ENCODE assay signal across 8 cellular contexts in the genomic region with DNA sequence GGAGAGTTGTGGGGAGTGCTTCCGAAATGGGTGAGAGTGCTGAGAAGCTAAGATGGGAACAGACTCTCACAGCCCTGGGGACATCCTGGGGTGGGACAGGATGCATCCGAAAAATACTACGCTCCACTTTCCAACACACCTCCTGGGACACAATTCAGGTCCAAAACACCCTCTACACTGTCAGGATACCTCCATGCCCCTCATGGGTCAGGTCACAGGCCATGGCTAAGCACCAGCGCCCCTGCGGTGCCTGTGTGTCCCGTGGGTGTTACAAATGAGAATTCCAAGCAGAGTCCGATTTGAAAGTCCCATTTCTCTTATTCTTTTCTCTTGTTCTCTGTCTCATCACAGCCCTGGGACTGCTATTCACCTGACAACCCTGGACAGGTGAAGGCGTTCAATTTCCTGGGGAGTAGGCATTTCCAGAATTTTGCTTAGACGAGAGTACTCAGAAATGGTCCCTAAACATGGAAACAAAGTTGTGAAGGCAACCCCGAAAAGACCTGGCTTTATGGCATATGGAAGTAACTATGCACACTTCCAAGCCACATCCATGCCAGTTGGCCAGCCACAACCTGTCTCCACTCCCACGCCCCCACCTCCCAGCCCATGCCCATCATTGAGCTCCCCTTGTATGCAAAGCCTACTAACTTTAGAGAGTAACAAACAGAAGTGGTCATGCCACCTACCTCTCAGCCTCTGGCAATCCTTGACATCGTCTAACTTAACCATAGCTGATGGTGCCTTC.
"Had no signal": no experiment of that assay in that cellular context is flagged by ENCODE, and none has a peak within 500 bp of the region (broad histone marks: within the 10 kb centered on the region; RNA-seq: fewer than 3 reads in every experiment).

No MANE protein-coding gene starts in this region.

- H3K4me3 Mint-ChIP-seq: HFFc6 had no signal

- H3K36me3 ChIP-seq: HAP-1 had no signal

- DNase-seq: GOT3, H7, HFFc6 had no signal

- H3K27ac ChIP-seq: HL-60 had no signal

- H3K27ac Mint-ChIP-seq: HFFc6 had no signal

- H3K9me3 ChIP-seq: HAP-1 had no signal

- ATAC-seq: HCT116, HepG2, K562 had no signal

- H3K4me3 ChIP-seq: HAP-1, K562 had no signal
